17 cellular contexts compared by ENCODE assay signal in the genomic region with DNA sequence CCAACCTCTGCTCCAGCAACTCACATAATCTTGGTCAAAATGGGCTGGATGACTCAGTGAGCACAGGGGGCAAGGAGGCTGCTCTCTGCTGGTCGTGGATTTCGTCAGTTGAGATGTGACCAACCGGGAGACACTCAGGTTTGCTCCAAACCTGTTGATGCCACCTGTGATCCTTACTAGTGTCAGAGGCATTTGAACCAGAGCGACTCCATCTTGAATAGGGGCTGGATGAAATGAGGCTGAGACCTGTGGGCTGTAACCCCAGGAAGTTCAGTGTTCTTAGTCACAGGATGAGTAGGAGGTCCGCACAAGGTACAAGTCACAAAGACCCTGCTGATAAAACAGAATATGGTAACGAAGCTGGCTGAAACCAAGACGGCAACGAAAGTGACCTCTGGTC. TPM values are rescaled to one million over a fixed set of nuclear protein-coding genes. Genes with fewer than 3 reads are reported as not detected.
DNase-seq lines count a peak whose midpoint lies in the region; FAIRE-seq and TF ChIP-seq lines count a peak whose summit lies in the region.
"Had no signal": no experiment of that assay in that cellular context is flagged by ENCODE, and none has a peak within 500 bp of the region (broad histone marks: within the 10 kb centered on the region; RNA-seq: fewer than 3 reads in every experiment).

No MANE protein-coding gene starts in this region.

- no peaks in the 10 kb centered on the region for H3K36me3 Mint-ChIP-seq in osteocyte (ENCODE audit: unreplicated experiment)
- no peaks in the 10 kb centered on the region for H3K36me3 Mint-ChIP-seq in activated naive CD4-positive, alpha-beta T cell treated with anti-CD3 and anti-CD28 coated beads for 36 hours (ENCODE audit: low read depth)

- no peak overlapping the region for H3K4me3 ChIP-seq in bronchial epithelial cell (ENCODE audit: low read depth, low read length)
- no peak overlapping the region for H3K4me3 ChIP-seq in hepatocyte
- H3K4me3 ChIP-seq: GM23338 had no signal

- H3K27ac ChIP-seq in hepatocyte, result no peak overlapping the region

- CTCF ChIA-PET in activated naive CD4-positive, alpha-beta T cell treated with anti-CD3 and anti-CD28 coated beads for 36 hours (lab: Charles Lee), result interaction anchor here (1.0 kb wide), 1 partner anchor 65 kb away, joined by 3 read pairs; no protein-coding TSS in a partner anchor

- intact Hi-C loops in activated naive CD4-positive, alpha-beta T cell treated with anti-CD3 and anti-CD28 coated beads for 36 hours (cut with micrococcal nuclease), result no loop called here

- no peaks in the 10 kb centered on the region for H3K4me1 Mint-ChIP-seq in osteocyte (ENCODE audit: unreplicated experiment)
- H3K4me1 Mint-ChIP-seq in activated naive CD4-positive, alpha-beta T cell treated with anti-CD3 and anti-CD28 coated beads for 36 hours (ENCODE audit: low read depth), result no peaks in the 10 kb centered on the region

- peak; percentile 76 for FAIRE-seq in bronchial epithelial cell (lab: Jason Lieb, UNC)
- FAIRE-seq: G401.6, GM12891, HepG2 had no signal

- no peaks in the 10 kb centered on the region for H3K9me3 ChIP-seq in hepatocyte (ENCODE audit: low read depth)

- H3K27me3 Mint-ChIP-seq in osteocyte (ENCODE audit: unreplicated experiment), result peaks cover 2% of the 10 kb centered on the region
- H3K27me3 Mint-ChIP-seq in activated naive CD4-positive, alpha-beta T cell treated with anti-CD3 and anti-CD28 coated beads for 36 hours (ENCODE audit: low read depth), result no peaks in the 10 kb centered on the region

- no peaks in the 10 kb centered on the region for H3K79me2 ChIP-seq in hepatocyte

- no peak overlapping the region for H3K4me2 ChIP-seq in hepatocyte
- H3K4me2 ChIP-seq: GM23338 had no signal

- H3K4me1 ChIP-seq in hepatocyte (ENCODE audit: insufficient read depth), result no peaks in the 10 kb centered on the region

- H3K36me3 ChIP-seq in bronchial epithelial cell (ENCODE audit: control insufficient read depth, insufficient read depth, low read length) (no peaks in the 10 kb centered on the region), hepatocyte (replicated peaks; ENCODE audit: insufficient read depth, low read depth) (no peaks in the 10 kb centered on the region)

- H3K4me3 Mint-ChIP-seq in osteocyte (ENCODE audit: unreplicated experiment), result no peak overlapping the region
- no peak overlapping the region for H3K4me3 Mint-ChIP-seq in activated naive CD4-positive, alpha-beta T cell treated with anti-CD3 and anti-CD28 coated beads for 36 hours
- H3K4me3 Mint-ChIP-seq: CD4-positive, alpha-beta T cell; GM23338 had no signal

- H3K27ac Mint-ChIP-seq in osteocyte (ENCODE audit: unreplicated experiment), result no peak overlapping the region
- no peak overlapping the region for H3K27ac Mint-ChIP-seq in activated naive CD4-positive, alpha-beta T cell treated with anti-CD3 and anti-CD28 coated beads for 36 hours
- H3K27ac Mint-ChIP-seq: CD4-positive, alpha-beta T cell; GM23338 had no signal

- TF ChIP-seq CTCF in bronchial epithelial cell (IDR thresholded peaks at IDR 0.05; ENCODE audit: insufficient read depth, low read length, severe bottlenecking), result no peak
- TF ChIP-seq CTCF in osteocyte (IDR thresholded peaks at IDR 0.05), result no peak
- no peak for TF ChIP-seq CTCF in hepatocyte (IDR thresholded peaks at IDR 0.05; ENCODE audit: poor library complexity)

- no peak overlapping the region for H2AFZ ChIP-seq in hepatocyte
- H2AFZ ChIP-seq: GM23338 had no signal

- H3K9me3 Mint-ChIP-seq in osteocyte (ENCODE audit: unreplicated experiment), result no peaks in the 10 kb centered on the region
- H3K9me3 Mint-ChIP-seq in activated naive CD4-positive, alpha-beta T cell treated with anti-CD3 and anti-CD28 coated beads for 36 hours, result no peaks in the 10 kb centered on the region
- H3K9me3 Mint-ChIP-seq: CD4-positive, alpha-beta T cell; GM23338 had no signal

- peak; percentile 12 for DNase-seq in activated effector memory CD4-positive, alpha-beta T cell treated with anti-CD3 and anti-CD28 coated beads, Interleukin-2, amount 50 U/mL, for 16 hours
- DNase-seq in activated effector memory CD4-positive, alpha-beta T cell treated with Interleukin-2 at 50 U/mL for 16 hours, result no peak
- no peak for DNase-seq in bronchial epithelial cell (ENCODE audit: low read depth)
- peak; percentile 49 for DNase-seq in osteocyte (ENCODE audit: extremely low spot score, unreplicated experiment)
- no peak for DNase-seq in dermis blood vessel endothelial cell
- no peak for DNase-seq in hepatocyte (ENCODE audit: low spot score)
- DNase-seq in activated naive CD4-positive, alpha-beta T cell treated with anti-CD3 and anti-CD28 coated beads for 36 hours, result no peak
- DNase-seq: C1 segment of cervical spinal cord; Calu3; CD4-positive, alpha-beta T cell; DMS79 treated with DMSO at 0.1 percent for 48 hours; EL; H7 had no signal

- H4K20me1 ChIP-seq in hepatocyte (ENCODE audit: insufficient read depth, poor library complexity, severe bottlenecking), result no peaks in the 10 kb centered on the region

- 84% methylated on average over 8 of the region's 8 CpGs for WGBS in hepatocyte (ENCODE audit: low lambda C conversion rate, missing lambda C conversion rate)

- no peaks in the 10 kb centered on the region for H3K9me2 ChIP-seq in hepatocyte (replicated peaks; ENCODE audit: insufficient read depth)

- H3K27me3 ChIP-seq in bronchial epithelial cell (ENCODE audit: control insufficient read depth, insufficient read depth, low read length) (peaks cover 2% of the 10 kb centered on the region), hepatocyte (no peaks in the 10 kb centered on the region)

RNA-seq across cellular contexts. Expression of a gene that starts 56.4 kb away (rescaled TPM):
- total RNA-seq in bronchial epithelial cell (1.3 and 2.4 TPM in 2 replicates), osteocyte (132 and 143 TPM in 2 replicates), dermis blood vessel endothelial cell (2.7 and 4.6 TPM in 2 replicates), hepatocyte (42.5 and 47.8 TPM in 2 replicates)
- polyA plus RNA-seq in hepatocyte, result 24.4 and 26.2 TPM in 2 replicates
- under 1 TPM; 0.26 to 0.91 TPM for total RNA-seq in activated naive CD4-positive, alpha-beta T cell treated with anti-CD3 and anti-CD28 coated beads for 36 hours

Comparison
In these comparisons a context has a peak if more than half of its experiments do, and no peak if none do; other contexts are left out.
1. DNase-seq: peak in activated effector memory CD4-positive, alpha-beta T cell treated with anti-CD3 and anti-CD28 coated beads, Interleukin-2, amount 50 U/mL, for 16 hours (single experiment) and osteocyte (single experiment); none in activated effector memory CD4-positive, alpha-beta T cell treated with Interleukin-2 at 50 U/mL for 16 hours (single experiment), bronchial epithelial cell (single experiment), dermis blood vessel endothelial cell (single experiment), hepatocyte (single experiment) and activated naive CD4-positive, alpha-beta T cell treated with anti-CD3 and anti-CD28 coated beads for 36 hours (single experiment).